12 cellular contexts compared by ENCODE assay signal in genomic region chr6:94270040-94270689, GRCh38.
DNase-seq lines count a peak whose midpoint lies in the region; ATAC-seq, FAIRE-seq and TF ChIP-seq lines count a peak whose summit lies in the region.
"Had no signal": no experiment of that assay in that cellular context is flagged by ENCODE, and none has a peak within 500 bp of the region (broad histone marks: within the 10 kb centered on the region; RNA-seq: fewer than 3 reads in every experiment).

No MANE protein-coding gene starts in this region.

- SMC1A ChIA-PET in GM12878 (lab: Charles Lee; ENCODE audit: uncharacterized antibody, unreplicated experiment), result no interaction called here

- H2AK5ac ChIP-seq in IMR-90 (ENCODE audit: low read depth, low read length) (no peak overlapping the region), neuronal stem cell (ENCODE audit: low read depth, low read length) (no peak overlapping the region)

- no peak overlapping the region for H3K4me3 Mint-ChIP-seq in endothelial cell (ENCODE audit: unreplicated experiment)
- H3K4me3 Mint-ChIP-seq: CD4-positive, alpha-beta T cell had no signal

- H3K36me3 Mint-ChIP-seq in endothelial cell (ENCODE audit: low read depth, unreplicated experiment), result no peaks in the 10 kb centered on the region

- H4K8ac ChIP-seq in IMR-90 (ENCODE audit: low read depth in 2 of 2, low read length in 2 of 2), result no peak overlapping the region
- no peak overlapping the region for H4K8ac ChIP-seq in neuronal stem cell (ENCODE audit: low read depth, low read length)

- no peak overlapping the region for H2BK120ac ChIP-seq in IMR-90 (ENCODE audit: low read depth, low read length)
- H2BK120ac ChIP-seq in neuronal stem cell (ENCODE audit: low read depth, low read length), result no peak overlapping the region

- H2AFZ ChIP-seq in IMR-90 (replicated peaks; ENCODE audit: low read length, poor library complexity) (no peak overlapping the region), GM12878 (ENCODE audit: control insufficient read depth, low read depth, low read length) (no peak overlapping the region), neuronal stem cell (ENCODE audit: low read length) (peak overlapping the region; percentile 41)

- H3K9ac ChIP-seq in IMR-90 (ENCODE audit: low read depth, low read length) (no peak overlapping the region), GM12878 (ENCODE audit: control insufficient read depth, insufficient read depth, low read length) (no peak overlapping the region), neuronal stem cell (ENCODE audit: low read depth, low read length, poor library complexity) (no peak overlapping the region)

- H2BK5ac ChIP-seq in IMR-90 (ENCODE audit: low read depth, low read length, poor library complexity, severe bottlenecking) (no peak overlapping the region), neuronal stem cell (ENCODE audit: low read length) (no peak overlapping the region)

- H3K36me3 ChIP-seq in IMR-90 (ENCODE audit: control insufficient read depth, insufficient read depth, low read length) (no peaks in the 10 kb centered on the region), GM12878 (ENCODE audit: control insufficient read depth in 2 of 2, insufficient read depth in 2 of 2, low read length in 1 of 2) (no peaks in the 10 kb centered on the region), neuronal stem cell (replicated peaks in 1 of 2; ENCODE audit: control insufficient read depth in 2 of 2, insufficient read depth in 2 of 2, low read length in 2 of 2) (no peaks in the 10 kb centered on the region), spleen (no peaks in the 10 kb centered on the region)
- H3K36me3 ChIP-seq: right atrium auricular region had no signal

- intact Hi-C loops in IMR-90 (cut with micrococcal nuclease), result no loop called here
- intact Hi-C loops in GM12878 (cut with micrococcal nuclease; ENCODE audit: unreplicated experiment), result no loop called here
- intact Hi-C loops in spleen (cut with DNase I; ENCODE audit: low total_unique reads), result no loop called here

- peaks cover 4% of the 10 kb centered on the region; the same call in 1 of the 2 replicates for H3K9me3 ChIP-seq in IMR-90 (ENCODE audit: control insufficient read depth, insufficient read depth, low read length)
- H3K9me3 ChIP-seq in GM12878 (replicated peaks; ENCODE audit: control insufficient read depth, insufficient read depth, low read length), result no peaks in the 10 kb centered on the region
- H3K9me3 ChIP-seq in neuronal stem cell (replicated peaks in 1 of 2; ENCODE audit: control insufficient read depth in 2 of 2, insufficient read depth in 1 of 2, low read depth in 1 of 2, low read length in 2 of 2), result no peaks in the 10 kb centered on the region
- H3K9me3 ChIP-seq in spleen, result peaks cover 0 to 21% (median 6%) of the 10 kb centered on the region in 8 donors
- H3K9me3 ChIP-seq: right atrium auricular region had no signal

- in situ Hi-C loops in IMR-90 (cut with MboI; ENCODE audit: low sequenced_read_pairs), result no loop called here
- in situ Hi-C loops in GM12878 (cut with MboI), result no loop called here

- H2BK12ac ChIP-seq in neuronal stem cell (ENCODE audit: low read length), result no peak overlapping the region

- no peak overlapping the region for H3K4ac ChIP-seq in IMR-90 (ENCODE audit: low read depth, low read length)
- no peak overlapping the region for H3K4ac ChIP-seq in neuronal stem cell (ENCODE audit: low read length)

- RAD21 ChIA-PET in GM12878 (lab: Charles Lee; ENCODE audit: unreplicated experiment), result no interaction called here

- H4K91ac ChIP-seq in IMR-90 (ENCODE audit: insufficient read depth, low read depth, low read length) (no peak overlapping the region), neuronal stem cell (ENCODE audit: low read depth, low read length, poor library complexity) (no peak overlapping the region)

- POLR2A ChIA-PET in IMR-90 (lab: Charles Lee; ENCODE audit: unreplicated experiment), result no interaction called here
- POLR2A ChIA-PET in GM12878 (lab: Charles Lee), result no interaction called here

- dilution Hi-C loops in IMR-90 (cut with HindIII; ENCODE audit: low sequenced_read_pairs, unreplicated experiment), result no loop called here

- H4K5ac ChIP-seq in IMR-90 (ENCODE audit: low read depth, low read length), result no peak overlapping the region

- BruUV-seq in IMR-90 (replicated peaks; lab: Mats Ljungman, UMichigan), result no TSS peak
- BruUV-seq in GM12878 (replicated peaks; lab: Mats Ljungman, UMichigan), result no TSS peak

- DNase-seq in IMR-90 (no peak), NCI-H2227 treated with DMSO at 0.1 percent for 48 hours (lab: John Stamatoyannopoulos, UW) (peak; percentile 21), GM12878 (ENCODE audit: low read depth, low spot score) (no peak), neuronal stem cell (ENCODE audit: low spot score) (no peak), endothelial cell (ENCODE audit: low spot score) (no peak), spleen (no peak)
- no peak for DNase-seq in activated CD4-positive, alpha-beta T cell treated with anti-CD3 and anti-CD28 coated beads, Interleukin-2, amount 50 U/mL, for 4 hours
- DNase-seq: activated CD4-positive, alpha-beta T cell treated with anti-CD3 and anti-CD28 coated beads for 48 hours; CD4-positive, alpha-beta T cell had no signal

- no peak for TF ChIP-seq POLR2A in IMR-90 (IDR thresholded peaks at IDR 0.05; ENCODE audit: low read depth, low read length)
- no peak for TF ChIP-seq POLR2A in GM12878 (IDR thresholded peaks at IDR 0.05; ENCODE audit: low read depth, low read length)
- TF ChIP-seq POLR2A in spleen (IDR thresholded peaks at IDR 0.05), result no peak

- H3K9me1 ChIP-seq in IMR-90 (ENCODE audit: insufficient read depth, low read length), result no peaks in the 10 kb centered on the region

- H2AK9ac ChIP-seq in IMR-90 (replicated peaks; ENCODE audit: low read depth, low read length, poor library complexity), result no peak overlapping the region

- H3K27ac Mint-ChIP-seq in endothelial cell (ENCODE audit: unreplicated experiment), result no peak overlapping the region
- H3K27ac Mint-ChIP-seq: activated T-helper 2 cell treated with anti-CD3 and anti-CD28 coated beads, Interferon-gamma antibody, Interleukin-2, Interleukin-4, amounts not matched to agents 10 μg/mL and 5 μg/mL and 100 μg/mL, durations not matched to agents 14 hours and 24 hours and 36 hours; CD4-positive, alpha-beta T cell had no signal

- no peak overlapping the region for H3K18ac ChIP-seq in IMR-90 (ENCODE audit: low read depth, low read length)
- H3K18ac ChIP-seq in neuronal stem cell (ENCODE audit: low read length), result no peak overlapping the region

- ATAC-seq in IMR-90 (ENCODE audit: low read depth) (no peak), GM12878 (peak; percentile 51; the same call in 2 of the 3 replicates)

- H3K56ac ChIP-seq in IMR-90 (ENCODE audit: extremely low read depth, insufficient read depth, low read length), result no peak overlapping the region

- H3K27ac ChIP-seq in IMR-90 (ENCODE audit: insufficient read depth, low read length), result no peak overlapping the region
- no peak overlapping the region for H3K27ac ChIP-seq in GM12878 (ENCODE audit: control insufficient read depth, insufficient read depth)
- H3K27ac ChIP-seq in neuronal stem cell (replicated peaks; ENCODE audit: low read length), result no peak overlapping the region
- no peak overlapping the region for H3K27ac ChIP-seq in spleen
- H3K27ac ChIP-seq: right atrium auricular region had no signal

- H3K9me3 Mint-ChIP-seq in endothelial cell (ENCODE audit: unreplicated experiment), result no peaks in the 10 kb centered on the region

- H2BK20ac ChIP-seq in IMR-90 (ENCODE audit: low read depth, low read length), result no peak overlapping the region

- H3K4me2 ChIP-seq in IMR-90 (ENCODE audit: low read depth, low read length) (no peak overlapping the region), GM12878 (ENCODE audit: control insufficient read depth, insufficient read depth) (no peak overlapping the region), neuronal stem cell (ENCODE audit: insufficient read depth, low read length, poor library complexity, severe bottlenecking) (no peak overlapping the region)

- H3K27me3 ChIP-seq in IMR-90 (ENCODE audit: control insufficient read depth, insufficient read depth, low read length), result no peaks in the 10 kb centered on the region
- no peaks in the 10 kb centered on the region for H3K27me3 ChIP-seq in GM12878 (replicated peaks in 1 of 2; ENCODE audit: control insufficient read depth in 2 of 2, insufficient read depth in 2 of 2, low read length in 1 of 2)
- no peaks in the 10 kb centered on the region for H3K27me3 ChIP-seq in neuronal stem cell (ENCODE audit: control insufficient read depth in 3 of 3, insufficient read depth in 3 of 3, low read depth in 1 of 3, low read length in 3 of 3)
- H3K27me3 ChIP-seq in spleen (replicated peaks in 1 of 7), result no peaks in the 10 kb centered on the region
- H3K27me3 ChIP-seq: right atrium auricular region had no signal

- CTCF ChIA-PET in IMR-90 (lab: Yijun Ruan, JAX) (no interaction called here), GM12878 (lab: Yijun Ruan, JAX) (no interaction called here)

- H3K4me1 Mint-ChIP-seq in endothelial cell (ENCODE audit: unreplicated experiment), result no peaks in the 10 kb centered on the region

- no peaks in the 10 kb centered on the region for H4K20me1 ChIP-seq in IMR-90 (ENCODE audit: insufficient read depth, low read length)
- H4K20me1 ChIP-seq in GM12878 (ENCODE audit: control insufficient read depth, insufficient read depth), result no peaks in the 10 kb centered on the region

- no peak overlapping the region for H3K23ac ChIP-seq in IMR-90 (ENCODE audit: low read depth, low read length)
- no peak overlapping the region for H3K23ac ChIP-seq in neuronal stem cell (ENCODE audit: low read depth, low read length, poor library complexity)

- H3K14ac ChIP-seq in IMR-90 (replicated peaks; ENCODE audit: low read depth, low read length) (no peak overlapping the region), neuronal stem cell (ENCODE audit: low read length) (no peak overlapping the region)

- no peak for FAIRE-seq in GM12878 (lab: Jason Lieb, UNC)
- FAIRE-seq: endometrium had no signal

- H2BK15ac ChIP-seq in IMR-90 (ENCODE audit: low read depth, low read length) (no peak overlapping the region), neuronal stem cell (ENCODE audit: low read length) (no peak overlapping the region)

- H3K4me1 ChIP-seq in IMR-90 (ENCODE audit: control insufficient read depth, insufficient read depth, low read length) (no peaks in the 10 kb centered on the region), GM12878 (ENCODE audit: control insufficient read depth, insufficient read depth, low read length) (no peaks in the 10 kb centered on the region), neuronal stem cell (ENCODE audit: control insufficient read depth in 2 of 2, insufficient read depth in 1 of 2, low read depth in 1 of 2, low read length in 2 of 2) (peaks cover 0 to 5% of the 10 kb centered on the region in 2 donors), spleen (no peaks in the 10 kb centered on the region)
- H3K4me1 ChIP-seq: right atrium auricular region had no signal

- TF ChIP-seq CTCF in IMR-90 (conservative IDR thresholded peaks at IDR 0.05; ENCODE audit: low read depth, low read length) (no peak), GM12878 (IDR thresholded peaks at IDR 0.05 in 2 of 3, conservative IDR thresholded peaks at IDR 0.05 in 1 of 3; ENCODE audit: control insufficient read depth in 2 of 3, extremely low read depth in 1 of 3, insufficient read depth in 1 of 3, low read depth in 3 of 3, low read length in 3 of 3) (no peak), endothelial cell (IDR thresholded peaks at IDR 0.05; ENCODE audit: unreplicated experiment) (no peak), spleen (IDR thresholded peaks at IDR 0.05 in 8 of 11, conservative IDR thresholded peaks at IDR 0.05 in 3 of 11) (no peak)

- TF ChIP-seq EP300 in GM12878 (IDR thresholded peaks at IDR 0.05; ENCODE audit: borderline replicate concordance in 1 of 2, control insufficient read depth in 1 of 2, low read depth in 2 of 2, low read length in 2 of 2), result no peak

- H3K79me1 ChIP-seq in IMR-90 (ENCODE audit: low read depth in 1 of 2, low read length in 2 of 2) (no peaks in the 10 kb centered on the region), neuronal stem cell (ENCODE audit: low read depth, low read length) (no peaks in the 10 kb centered on the region)

- WGBS in IMR-90 (ENCODE audit: extremely low coverage in 2 of 2, insufficient read length in 1 of 2), 2 experiments, result no CpG with 5 or more reads among the region's 3 CpGs
- WGBS in GM12878 (ENCODE audit: insufficient coverage, insufficient replicate concordance, low lambda C conversion rate, missing lambda C conversion rate), result 32% methylated on average over 3 of the region's 3 CpGs
- WGBS in neuronal stem cell (ENCODE audit: extremely low coverage in 2 of 2, insufficient read length in 2 of 2, insufficient replicate concordance in 1 of 2), 2 donors, result no CpG with 5 or more reads among the region's 3 CpGs
- WGBS in spleen, 5 donors, result 49 to 62% (median 53%) methylated on average over 3 of the region's 3 CpGs

- H3K4me3 ChIP-seq in IMR-90 (ENCODE audit: insufficient read depth, low read depth, low read length) (no peak overlapping the region), GM12878 (no peak overlapping the region), neuronal stem cell (ENCODE audit: low read length in 2 of 2) (no peak overlapping the region), spleen (no peak overlapping the region)
- H3K4me3 ChIP-seq: right atrium auricular region had no signal

- H3K27me3 Mint-ChIP-seq in endothelial cell (ENCODE audit: unreplicated experiment), result no peaks in the 10 kb centered on the region
- H3K27me3 Mint-ChIP-seq: CD4-positive, alpha-beta T cell had no signal

- H3K79me2 ChIP-seq in GM12878 (ENCODE audit: control insufficient read depth, insufficient read depth, low read length), result no peaks in the 10 kb centered on the region

- TF ChIP-seq RAD21 in IMR-90 (IDR thresholded peaks at IDR 0.05; ENCODE audit: low read length) (no peak), GM12878 (IDR thresholded peaks at IDR 0.05; ENCODE audit: insufficient read depth, low read depth, low read length) (no peak)
